In the genomic region with DNA sequence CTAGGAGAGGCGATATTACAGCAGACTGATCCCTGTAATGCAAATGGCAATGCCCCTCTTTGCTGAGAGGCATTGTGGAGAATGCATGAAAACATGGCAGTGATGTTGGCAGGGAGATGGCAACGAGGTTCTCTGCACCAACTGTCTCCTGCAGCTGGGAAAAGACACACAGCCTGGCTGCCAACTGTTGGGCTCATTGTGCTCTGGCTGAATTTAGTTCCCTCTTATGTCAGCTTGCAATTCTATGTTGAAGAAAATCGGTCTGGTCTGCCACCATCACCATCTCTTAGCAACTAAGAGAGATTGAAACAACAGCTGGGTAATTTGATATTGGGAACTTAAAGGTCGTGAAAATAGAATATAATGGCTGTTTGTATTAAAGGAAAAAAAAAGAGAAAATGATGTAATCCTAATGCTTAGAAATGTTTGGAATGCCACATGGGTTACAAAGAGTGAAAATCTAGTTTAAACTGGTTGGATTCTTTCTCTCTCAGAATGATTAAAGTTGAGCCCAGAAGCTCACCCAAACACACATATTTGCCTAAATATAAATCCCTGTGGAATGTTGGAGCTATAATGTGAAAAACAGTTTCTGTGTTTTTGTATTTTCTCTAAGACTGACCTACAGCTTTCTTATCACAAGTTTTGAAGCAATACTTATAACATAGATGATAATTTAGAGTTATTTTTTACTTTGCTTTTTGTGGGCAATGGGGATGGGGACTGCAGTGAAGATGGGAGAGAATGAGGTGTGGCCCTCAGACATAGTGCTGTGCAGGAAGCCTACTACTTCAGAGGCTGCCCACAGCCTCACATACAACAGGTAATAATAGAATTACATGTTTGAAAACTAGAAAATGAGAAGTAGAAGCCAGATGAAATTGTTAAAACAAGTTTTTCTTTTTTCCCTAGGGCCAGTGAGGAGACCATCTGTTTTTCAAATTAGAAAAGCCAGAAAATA, we compare ENCODE assay signal across 8 cellular contexts.
DNase-seq lines count a peak whose midpoint lies in the region; ATAC-seq and TF ChIP-seq lines count a peak whose summit lies in the region.
"Had no signal": no experiment of that assay in that cellular context is flagged by ENCODE, and none has a peak within 500 bp of the region (broad histone marks: within the 10 kb centered on the region; RNA-seq: fewer than 3 reads in every experiment).

No MANE protein-coding gene starts in this region.

- no peaks in the 10 kb centered on the region for H3K9me3 Mint-ChIP-seq in natural killer cell treated with Interleukin-12 subunit alpha and Interleukin-12 subunit beta and Interleukin-15 and Interleukin-18, amount 100 ng/mL, for 72 hours

- H3K9me3 ChIP-seq in thymus (ENCODE audit: control insufficient read depth), result no peaks in the 10 kb centered on the region

- H3K36me3 ChIP-seq in thymus (ENCODE audit: control insufficient read depth, insufficient read depth), result no peaks in the 10 kb centered on the region

- no peaks in the 10 kb centered on the region for H3K4me1 Mint-ChIP-seq in natural killer cell treated with Interleukin-12 subunit alpha and Interleukin-12 subunit beta and Interleukin-15 and Interleukin-18, amount 100 ng/mL, for 72 hours (ENCODE audit: low read depth in 2 of 2)

- H3K27me3 Mint-ChIP-seq in natural killer cell treated with Interleukin-12 subunit alpha and Interleukin-12 subunit beta and Interleukin-15 and Interleukin-18, amount 100 ng/mL, for 72 hours, result peaks cover 0 to 9% of the 10 kb centered on the region in 2 donors

- no peaks in the 10 kb centered on the region for H3K36me3 Mint-ChIP-seq in natural killer cell treated with Interleukin-12 subunit alpha and Interleukin-12 subunit beta and Interleukin-15 and Interleukin-18, amount 100 ng/mL, for 72 hours

- H3K4me1 ChIP-seq in thymus (ENCODE audit: control insufficient read depth, insufficient read depth, low read length), result no peaks in the 10 kb centered on the region

- peak overlapping the region; percentile 76 for H3K27ac ChIP-seq in thymus (ENCODE audit: low read depth)

- no peak for ATAC-seq in natural killer cell treated with Interleukin-12 subunit alpha and Interleukin-12 subunit beta and Interleukin-15 and Interleukin-18, amount 100 ng/mL, for 72 hours
- no peak for ATAC-seq in GM21528 (IDR thresholded peaks at IDR 0.05; ENCODE audit: low FRiP score, unreplicated experiment)

- H3K4me3 ChIP-seq in thymus (ENCODE audit: low read length), result no peak overlapping the region

- no peaks in the 10 kb centered on the region for H3K27me3 ChIP-seq in thymus (ENCODE audit: control insufficient read depth, insufficient read depth)

- CTCF ChIA-PET in GM10248 (lab: Yijun Ruan, JAX), result interaction anchor here (0.8 to 1.7 kb wide), 3 partner anchors 22 to 399 kb away, joined by 3 to 5 read pairs (median 4); no protein-coding TSS in a partner anchor

- TF ChIP-seq CTCF in GM10248 (IDR thresholded peaks at IDR 0.05; ENCODE audit: control extremely low read depth, extremely low read depth, low read depth, missing control alignments), result no peak

- H3K4me3 Mint-ChIP-seq in natural killer cell treated with Interleukin-12 subunit alpha and Interleukin-12 subunit beta and Interleukin-15 and Interleukin-18, amount 100 ng/mL, for 72 hours, result no peak overlapping the region

- POLR2A ChIA-PET in GM10248 (lab: Yijun Ruan, JAX), result no interaction called here

- WGBS in thymus, result 82% methylated on average over 4 of the region's 4 CpGs

- DNase-seq in NCI-H1092 (lab: John Stamatoyannopoulos, UW) (peak; percentile 43), astrocyte of the hippocampus (ENCODE audit: low read depth, low spot score) (peak; percentile 79), iris pigment epithelial cell (ENCODE audit: low read depth) (peak; percentile 86), GM10248 (ENCODE audit: extremely low spot score) (no peak)
- DNase-seq in natural killer cell treated with Interleukin-12 subunit alpha and Interleukin-12 subunit beta and Interleukin-15 and Interleukin-18, amount 100 ng/mL, for 72 hours (ENCODE audit: low spot score), result no peak
- DNase-seq: activated CD4-positive, alpha-beta T cell treated with anti-CD3 and anti-CD28 coated beads for 1 hour had no signal

- no peak overlapping the region for H3K27ac Mint-ChIP-seq in natural killer cell treated with Interleukin-12 subunit alpha and Interleukin-12 subunit beta and Interleukin-15 and Interleukin-18, amount 100 ng/mL, for 72 hours

Comparison
In these comparisons a context has a peak if more than half of its experiments do, and no peak if none do; other contexts are left out.
1. DNase-seq: peak in NCI-H1092 (single experiment), astrocyte of the hippocampus (single experiment) and iris pigment epithelial cell (single experiment); none in natural killer cell treated with Interleukin-12 subunit alpha and Interleukin-12 subunit beta and Interleukin-15 and Interleukin-18, amount 100 ng/mL, for 72 hours (single experiment) and GM10248 (single experiment).